In genomic region chr11:86418513-86418912, GRCh38 we compare ENCODE assay signal across 33 cellular contexts.
"Had no signal": no experiment of that assay in that cellular context is flagged by ENCODE, and none has a peak within 500 bp of the region (broad histone marks: within the 10 kb centered on the region; RNA-seq: fewer than 3 reads in every experiment).

No MANE protein-coding gene starts in this region.

- H3K36me3 Mint-ChIP-seq: activated CD4-positive, alpha-beta memory T cell treated with anti-CD3 and anti-CD28 coated beads for 36 hours; activated naive CD4-positive, alpha-beta T cell treated with anti-CD3 and anti-CD28 coated beads, Interleukin-2, amount 10 ng/mL, durations not matched to agents 7 days and 5 days; activated naive CD8-positive, alpha-beta T cell treated with anti-CD3 and anti-CD28 coated beads, Interleukin-2, amount 10 ng/mL, durations not matched to agents 7 days and 5 days; brain had no signal

- H3K4me3 Mint-ChIP-seq: activated B cell treated with CpG ODN at 0.5 μM for 24 hours; activated CD4-positive, alpha-beta memory T cell treated with anti-CD3 and anti-CD28 coated beads for 36 hours; activated CD4-positive, alpha-beta T cell treated with anti-CD3 and anti-CD28 coated beads, Interleukin-2, amount 10 ng/mL, durations not matched to agents 24 days and 14 days; activated CD8-positive, alpha-beta T cell treated with anti-CD3 and anti-CD28 coated beads for 36 hours; activated naive CD4-positive, alpha-beta T cell treated with anti-CD3 and anti-CD28 coated beads, Interleukin-2, amount 10 ng/mL, durations not matched to agents 7 days and 5 days; activated naive CD4-positive, alpha-beta T cell treated with anti-CD3 and anti-CD28 coated beads, Interleukin-2, amount 50 U/mL, for 24 hours; activated naive CD8-positive, alpha-beta T cell; activated naive CD8-positive, alpha-beta T cell treated with anti-CD3 and anti-CD28 coated beads, Interleukin-2, amount 10 ng/mL, durations not matched to agents 7 days and 5 days; activated naive CD8-positive, alpha-beta T cell treated with anti-CD3 and anti-CD28 coated beads, Interleukin-2, amount 50 U/mL, for 24 hours; activated T-cell treated with anti-CD3 and anti-CD28 coated beads, Interleukin-2, amount 50 U/mL, for 4 hours; activated T-helper 1 cell treated with anti-CD3 and anti-CD28 coated beads, Interleukin-12 subunit alpha, Interleukin-12 subunit beta, Interleukin-2, Interleukin-4 antibody, amounts not matched to agents 30 ng/mL and 10 ng/mL and 1 ng/mL, durations not matched to agents 14 hours and 24 hours and 36 hours; brain; central memory CD8-positive, alpha-beta T cell; T-helper 1 cell treated with Interleukin-12 subunit alpha and Interleukin-12 subunit beta and Interleukin-4 antibody, amounts not matched to agents 30 μg/mL and 1 μg/mL, for 36 hours; T-helper 2 cell treated with Interferon-gamma antibody and Interleukin-4, amounts not matched to agents 5 μg/mL and 100 μg/mL, for 36 hours had no signal

- H3K4me3 ChIP-seq: ascending aorta, cardiac muscle cell had no signal

- H3K9me3 Mint-ChIP-seq: activated B cell treated with CpG ODN at 0.5 μM for 24 hours; activated CD4-positive, alpha-beta memory T cell treated with anti-CD3 and anti-CD28 coated beads for 36 hours; activated CD4-positive, alpha-beta T cell treated with anti-CD3 and anti-CD28 coated beads, Interleukin-2, amount 10 ng/mL, durations not matched to agents 24 days and 14 days; activated CD8-positive, alpha-beta T cell treated with anti-CD3 and anti-CD28 coated beads for 36 hours; activated naive CD4-positive, alpha-beta T cell treated with anti-CD3 and anti-CD28 coated beads, Interleukin-2, amount 10 ng/mL, durations not matched to agents 7 days and 5 days; activated naive CD4-positive, alpha-beta T cell treated with anti-CD3 and anti-CD28 coated beads, Interleukin-2, amount 50 U/mL, for 24 hours; activated naive CD8-positive, alpha-beta T cell treated with anti-CD3 and anti-CD28 coated beads, Interleukin-2, amount 10 ng/mL, durations not matched to agents 7 days and 5 days; activated naive CD8-positive, alpha-beta T cell treated with anti-CD3 and anti-CD28 coated beads, Interleukin-2, amount 50 U/mL, for 24 hours; activated T-cell treated with anti-CD3 and anti-CD28 coated beads, Interleukin-2, amount 50 U/mL, for 4 hours; activated T-cell treated with anti-CD3 and anti-CD28 coated beads, Interleukin-2, amount 50 U/mL, for 72 hours; activated T-helper 1 cell treated with anti-CD3 and anti-CD28 coated beads, Interleukin-12 subunit alpha, Interleukin-12 subunit beta, Interleukin-2, Interleukin-4 antibody, amounts not matched to agents 30 ng/mL and 10 ng/mL and 1 ng/mL, durations not matched to agents 14 hours and 24 hours and 36 hours; activated T-helper 2 cell treated with anti-CD3 and anti-CD28 coated beads, Interferon-gamma antibody, Interleukin-2, Interleukin-4, amounts not matched to agents 10 μg/mL and 5 μg/mL and 100 μg/mL, durations not matched to agents 14 hours and 24 hours and 36 hours; brain; central memory CD8-positive, alpha-beta T cell; T-helper 1 cell treated with Interleukin-12 subunit alpha and Interleukin-12 subunit beta and Interleukin-4 antibody, amounts not matched to agents 30 μg/mL and 1 μg/mL, for 36 hours; T-helper 2 cell treated with Interferon-gamma antibody and Interleukin-4, amounts not matched to agents 5 μg/mL and 100 μg/mL, for 36 hours had no signal

- H3K4me1 Mint-ChIP-seq: activated B cell treated with CpG ODN at 0.5 μM for 24 hours; activated naive CD4-positive, alpha-beta T cell treated with anti-CD3 and anti-CD28 coated beads, Interleukin-2, amount 10 ng/mL, durations not matched to agents 7 days and 5 days; activated naive CD4-positive, alpha-beta T cell treated with anti-CD3 and anti-CD28 coated beads, Interleukin-2, amount 50 U/mL, for 24 hours; brain; central memory CD8-positive, alpha-beta T cell had no signal

- H3K27ac ChIP-seq: ascending aorta, cardiac muscle cell, VCaP had no signal

- H3K27ac Mint-ChIP-seq: activated B cell treated with CpG ODN at 0.5 μM for 24 hours; activated CD4-positive, alpha-beta memory T cell treated with anti-CD3 and anti-CD28 coated beads for 36 hours; activated CD4-positive, alpha-beta T cell treated with anti-CD3 and anti-CD28 coated beads, Interleukin-2, amount 10 ng/mL, durations not matched to agents 24 days and 14 days; activated CD8-positive, alpha-beta T cell treated with anti-CD3 and anti-CD28 coated beads for 36 hours; activated naive CD4-positive, alpha-beta T cell treated with anti-CD3 and anti-CD28 coated beads, Interleukin-2, amount 10 ng/mL, durations not matched to agents 7 days and 5 days; activated naive CD4-positive, alpha-beta T cell treated with anti-CD3 and anti-CD28 coated beads, Interleukin-2, amount 50 U/mL, for 24 hours; activated naive CD8-positive, alpha-beta T cell; activated naive CD8-positive, alpha-beta T cell treated with anti-CD3 and anti-CD28 coated beads, Interleukin-2, amount 10 ng/mL, durations not matched to agents 7 days and 5 days; activated T-cell treated with anti-CD3 and anti-CD28 coated beads, Interleukin-2, amount 50 U/mL, for 72 hours; activated T-helper 2 cell treated with anti-CD3 and anti-CD28 coated beads, Interferon-gamma antibody, Interleukin-2, Interleukin-4, amounts not matched to agents 10 μg/mL and 5 μg/mL and 100 μg/mL, durations not matched to agents 14 hours and 24 hours and 36 hours; brain; T-helper 1 cell treated with Interleukin-12 subunit alpha and Interleukin-12 subunit beta and Interleukin-4 antibody, amounts not matched to agents 30 μg/mL and 1 μg/mL, for 36 hours; T-helper 2 cell treated with Interferon-gamma antibody and Interleukin-4, amounts not matched to agents 5 μg/mL and 100 μg/mL, for 36 hours had no signal

- H3K27me3 ChIP-seq: ascending aorta, cardiac muscle cell had no signal

- H3K9me3 ChIP-seq: ascending aorta had no signal

- H3K27me3 Mint-ChIP-seq: activated B cell treated with CpG ODN at 0.5 μM for 24 hours; activated CD4-positive, alpha-beta memory T cell treated with anti-CD3 and anti-CD28 coated beads for 36 hours; activated CD4-positive, alpha-beta T cell treated with anti-CD3 and anti-CD28 coated beads, Interleukin-2, amount 10 ng/mL, durations not matched to agents 24 days and 14 days; activated CD8-positive, alpha-beta T cell treated with anti-CD3 and anti-CD28 coated beads for 36 hours; activated naive CD4-positive, alpha-beta T cell treated with anti-CD3 and anti-CD28 coated beads, Interleukin-2, amount 10 ng/mL, durations not matched to agents 7 days and 5 days; activated naive CD4-positive, alpha-beta T cell treated with anti-CD3 and anti-CD28 coated beads, Interleukin-2, amount 50 U/mL, for 24 hours; activated naive CD8-positive, alpha-beta T cell; activated naive CD8-positive, alpha-beta T cell treated with anti-CD3 and anti-CD28 coated beads, Interleukin-2, amount 10 ng/mL, durations not matched to agents 7 days and 5 days; activated naive CD8-positive, alpha-beta T cell treated with anti-CD3 and anti-CD28 coated beads, Interleukin-2, amount 50 U/mL, for 24 hours; brain; central memory CD8-positive, alpha-beta T cell had no signal

- H3K36me3 ChIP-seq: cardiac muscle cell had no signal

- H3K4me1 ChIP-seq: ascending aorta had no signal

- DNase-seq: activated B cell treated with CpG ODN at 0.5 μM for 24 hours; activated CD4-positive, alpha-beta T cell treated with anti-CD3 and anti-CD28 coated beads for 4 hours; activated CD4-positive, alpha-beta T cell treated with anti-CD3 and anti-CD28 coated beads, Interleukin-2, amount 10 ng/mL, durations not matched to agents 24 days and 14 days; activated CD4-positive, alpha-beta T cell treated with anti-CD3 and anti-CD28 coated beads, Interleukin-2, amount 50 U/mL, for 1 hour; activated CD4-positive, alpha-beta T cell treated with anti-CD3 and anti-CD28 coated beads, Interleukin-2, amount 50 U/mL, for 4 hours; activated CD4-positive, CD25-positive, alpha-beta regulatory T cell treated with anti-CD3 and anti-CD28 coated beads, Interleukin-2, amount 50 U/mL, for 72 hours; activated CD8-positive, alpha-beta memory T cell treated with anti-CD3 and anti-CD28 coated beads, Interleukin-2, amount 50 U/mL, for 4 hours; activated effector memory CD4-positive, alpha-beta T cell treated with Interleukin-2 at 50 U/mL for 16 hours; activated gamma-delta T cell; activated naive CD4-positive, alpha-beta T cell treated with anti-CD3 and anti-CD28 coated beads, Interleukin-2, amount 10 ng/mL, durations not matched to agents 7 days and 5 days; activated naive CD4-positive, alpha-beta T cell treated with Interleukin-2 at 50 U/mL for 16 hours; activated naive CD8-positive, alpha-beta T cell treated with anti-CD3 and anti-CD28 coated beads, Interleukin-2, amount 10 ng/mL, durations not matched to agents 7 days and 5 days; activated naive CD8-positive, alpha-beta T cell treated with anti-CD3 and anti-CD28 coated beads, Interleukin-2, amount 50 U/mL, for 24 hours; activated T-cell treated with anti-CD3 and anti-CD28 coated beads for 4 hours; activated T-cell treated with anti-CD3 and anti-CD28 coated beads, Interleukin-2, amount 50 U/mL, for 1 hour; activated T-cell treated with anti-CD3 and anti-CD28 coated beads, Interleukin-2, amount 50 U/mL, for 4 hours; caudate nucleus; cerebellar nuclear complex; T-helper 9 cell had no signal
